13 cellular contexts compared by ENCODE assay signal in genomic region chrX:7242613-7243012, GRCh38.
A peak's percentile ranks its signal among the peaks of the same experiment; 100 is the strongest.
DNase-seq lines count a peak whose midpoint lies in the region; ATAC-seq and TF ChIP-seq lines count a peak whose summit lies in the region.
"Had no signal": no experiment of that assay in that cellular context is flagged by ENCODE, and none has a peak within 500 bp of the region (broad histone marks: within the 10 kb centered on the region; RNA-seq: fewer than 3 reads in every experiment).

No MANE protein-coding gene starts in this region.

- peak; percentile 99 for ATAC-seq in GM18867 (IDR thresholded peaks at IDR 0.05; ENCODE audit: unreplicated experiment)
- peak; percentile 95 for ATAC-seq in GM21381 (IDR thresholded peaks at IDR 0.05; ENCODE audit: unreplicated experiment)
- peak; percentile 99 for ATAC-seq in HG02981 (IDR thresholded peaks at IDR 0.05; ENCODE audit: unreplicated experiment)
- ATAC-seq: GM23338 had no signal

- intact Hi-C loops in posterior cingulate gyrus (cut with DNase I), result no loop called here

- no peak for TF ChIP-seq POLR2A in NB4 (IDR thresholded peaks at IDR 0.05; ENCODE audit: extremely low read depth, insufficient read length)

- no peak overlapping the region for H3K4me3 ChIP-seq in NB4 (ENCODE audit: low read depth, low read length)
- H3K4me3 ChIP-seq: GM23338, SJSA1 had no signal

- TF ChIP-seq CTCF in NB4 (IDR thresholded peaks at IDR 0.05; ENCODE audit: low read depth, low read length), result no peak

- DNase-seq in NB4 (ENCODE audit: low read depth) (peak; percentile 79), posterior cingulate gyrus (no peak), GDM1 (lab: John Stamatoyannopoulos, UW) (no peak), NCI-H128 (lab: John Stamatoyannopoulos, UW; ENCODE audit: unreplicated experiment) (no peak)
- no peak for DNase-seq in activated CD4-positive, alpha-beta T cell treated with anti-CD3 and anti-CD28 coated beads, Interleukin-2, amount 50 U/mL, for 4 hours
- DNase-seq: activated CD4-positive, alpha-beta T cell treated with anti-CD3 and anti-CD28 coated beads, Interleukin-2, amount 10 ng/mL, durations not matched to agents 24 days and 14 days; foreskin fibroblast; NCI-H345 had no signal
